8 cellular contexts compared by ENCODE assay signal in the genomic region with DNA sequence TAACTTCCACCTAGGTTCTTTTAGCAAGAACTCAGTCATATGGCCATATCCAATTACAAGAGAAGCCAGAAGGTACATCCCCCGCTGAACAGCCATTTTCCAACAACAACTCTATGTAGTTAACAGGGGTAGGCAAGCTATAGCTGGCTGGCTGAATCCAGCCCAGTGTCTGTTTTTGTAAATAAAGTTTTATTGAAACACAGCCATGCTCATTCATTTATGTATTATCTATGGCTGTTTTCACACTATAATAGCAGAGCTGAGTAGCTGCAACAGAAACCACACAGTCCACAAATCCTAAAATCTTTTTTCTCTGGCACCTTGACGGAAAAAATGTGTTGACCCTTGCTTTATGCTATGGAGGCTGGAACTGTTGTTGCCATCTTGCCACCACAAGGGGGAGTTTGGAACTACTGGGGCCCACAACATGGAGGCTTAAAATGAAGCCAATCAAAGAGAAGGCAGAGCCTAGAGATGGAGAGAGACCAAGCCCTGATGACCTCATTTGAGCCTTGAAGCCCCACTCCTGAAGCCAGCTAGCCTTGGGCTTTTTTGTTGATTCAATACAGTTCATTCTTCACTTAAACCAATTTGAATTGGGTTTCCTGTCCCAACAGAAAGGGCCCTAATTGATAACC. TPM values are rescaled to one million over a fixed set of nuclear protein-coding genes. Genes with fewer than 3 reads are reported as not detected.
A peak's percentile ranks its signal among the peaks of the same experiment; 100 is the strongest.
DNase-seq lines count a peak whose midpoint lies in the region; ATAC-seq and TF ChIP-seq lines count a peak whose summit lies in the region.

No MANE protein-coding gene starts in this region.

- H3K27ac Mint-ChIP-seq in neural crest cell (ENCODE audit: unreplicated experiment): no peak overlapping the region

- H3K27ac ChIP-seq in dorsolateral prefrontal cortex (peak overlapping the region in 2 of 59 donors; percentile 2 to 72), caudate nucleus (ENCODE audit: low read depth, low read length) (no peak overlapping the region)

- no peaks in the 10 kb centered on the region for H3K27me3 ChIP-seq in dorsolateral prefrontal cortex

- no peaks in the 10 kb centered on the region for H3K9me3 Mint-ChIP-seq in neural crest cell

- H3K36me3 Mint-ChIP-seq in neural crest cell (ENCODE audit: low read depth): no peaks in the 10 kb centered on the region

- DNase-seq in NCI-H748 (lab: John Stamatoyannopoulos, UW; ENCODE audit: unreplicated experiment) (peak; percentile 19), NCI-H748 treated with DMSO at 0.1 percent for 48 hours (lab: John Stamatoyannopoulos, UW) (no peak), OCI-M1 (lab: John Stamatoyannopoulos, UW) (peak; percentile 81), dorsolateral prefrontal cortex (no peak), neural crest cell (ENCODE audit: low read depth, low spot score) (peak; percentile 15), caudate nucleus (lab: John Stamatoyannopoulos, UW) (no peak)

- H3K4me3 ChIP-seq in dorsolateral prefrontal cortex: no peak overlapping the region

- no peak overlapping the region for H3K4me3 Mint-ChIP-seq in neural crest cell

- peaks cover 12% of the 10 kb centered on the region for H3K4me1 Mint-ChIP-seq in neural crest cell

- ATAC-seq in GM19351 (IDR thresholded peaks at IDR 0.05; ENCODE audit: unreplicated experiment): peak; percentile 81
- ATAC-seq in HG03108 (IDR thresholded peaks at IDR 0.05; ENCODE audit: unreplicated experiment): peak; percentile 48

- no peaks in the 10 kb centered on the region for H3K27me3 Mint-ChIP-seq in neural crest cell (ENCODE audit: low read depth)

- TF ChIP-seq CTCF in dorsolateral prefrontal cortex (IDR thresholded peaks at IDR 0.05 in 54 of 56, conservative IDR thresholded peaks at IDR 0.05 in 2 of 56; ENCODE audit: low read depth in 1 of 56, partially characterized antibody in 56 of 56) (peak in 50 of 56 donors; percentile 12 to 50 (median 36)), neural crest cell (conservative IDR thresholded peaks at IDR 0.05) (peak; percentile 66)

- intact Hi-C loops in dorsolateral prefrontal cortex (cut with DNase I): no loop called here

RNA-seq across cellular contexts. Expression of a gene that starts 33.3 kb away (rescaled TPM):
- total RNA-seq in dorsolateral prefrontal cortex (10 to 100 TPM; 42.7 to 96.7 (median 63.5) TPM), neural crest cell (76.8 and 78.4 TPM in 2 replicates)

RNA-seq across cellular contexts. Expression of a gene that starts 51.2 kb away (rescaled TPM):
- total RNA-seq in dorsolateral prefrontal cortex (100 to 1,000 TPM; 171 to 457 (median 267) TPM), neural crest cell (50.2 and 56.6 TPM in 2 replicates)

Comparison
In these comparisons a context has a peak if more than half of its experiments do, and no peak if none do; other contexts are left out.
1. DNase-seq: peak in NCI-H748 (single experiment), OCI-M1 (single experiment) and neural crest cell (single experiment); none in NCI-H748 treated with DMSO at 0.1 percent for 48 hours (single experiment), dorsolateral prefrontal cortex (0 of 10) and caudate nucleus (0 of 61).